Comparison of ENCODE assay signal across 12 cellular contexts in genomic region chr1:27117733-27118439, GRCh38. TPM values are rescaled to one million over a fixed set of nuclear protein-coding genes. Genes with fewer than 3 reads are reported as not detected.
DNase-seq lines count a peak whose midpoint lies in the region; ATAC-seq, FAIRE-seq and TF ChIP-seq lines count a peak whose summit lies in the region.
"Had no signal": no experiment of that assay in that cellular context is flagged by ENCODE, and none has a peak within 500 bp of the region (broad histone marks: within the 10 kb centered on the region; RNA-seq: fewer than 3 reads in every experiment).

No MANE protein-coding gene starts in this region.

- H3K36me3 ChIP-seq in keratinocyte (ENCODE audit: control insufficient read depth in 2 of 2, extremely low read depth in 1 of 2, insufficient read depth in 2 of 2, low read length in 2 of 2) (peaks cover 4 to 19% of the 10 kb centered on the region in 2 experiments), smooth muscle cell (ENCODE audit: low read depth) (no peaks in the 10 kb centered on the region)
- H3K36me3 ChIP-seq in CD8-positive, alpha-beta T cell (ENCODE audit: insufficient read depth, low read length) = no peaks in the 10 kb centered on the region

- H3K9me1 ChIP-seq in keratinocyte (ENCODE audit: control insufficient read depth, extremely low read depth, insufficient read depth, low read length) = peaks cover 5% of the 10 kb centered on the region

- POLR2A ChIA-PET in MCF 10A (lab: Yijun Ruan, JAX) = interaction anchor here (0.7 to 1.8 kb wide), 7 partner anchors 21 to 535 kb away, joined by 3 to 7 read pairs (median 3); partner anchors contain the start of gene SLC9A1
- POLR2A ChIA-PET in CD8-positive, alpha-beta T cell (lab: Charles Lee) = no interaction called here

- no TSS peak for BruUV-seq in MCF 10A (replicated peaks; lab: Mats Ljungman, UMichigan)

- CTCF ChIA-PET in MCF 10A (lab: Yijun Ruan, JAX) = interaction anchor here (0.5 to 1.2 kb wide), 6 partner anchors 9 to 489 kb away, joined by 3 to 7 read pairs (median 4); no protein-coding TSS in a partner anchor
- CTCF ChIA-PET in CD8-positive, alpha-beta T cell (lab: Charles Lee) = interaction anchor here (0.9 to 1.4 kb wide), 7 partner anchors 15 to 180 kb away, joined by 3 to 5 read pairs (median 4); no protein-coding TSS in a partner anchor

- H3K4me1 Mint-ChIP-seq in HFFc6 (ENCODE audit: low read depth) (peaks cover 75% of the 10 kb centered on the region), MCF 10A (ENCODE audit: insufficient read depth, unreplicated experiment) (peaks cover 44% of the 10 kb centered on the region)
- H3K4me1 Mint-ChIP-seq in stimulated activated effector memory CD8-positive, alpha-beta T cell treated with anti-CD3 and anti-CD28 coated beads, Interleukin-12 subunit alpha, Interleukin-12 subunit beta, amount 100 ng/mL, for 72 hours = peaks cover 23% of the 10 kb centered on the region
- peaks cover 45% of the 10 kb centered on the region for H3K4me1 Mint-ChIP-seq in CD8-positive, alpha-beta T cell (ENCODE audit: low read depth)

- H3K36me3 Mint-ChIP-seq in HFFc6 (ENCODE audit: low read depth) (peaks cover 21% of the 10 kb centered on the region), MCF 10A (ENCODE audit: insufficient read depth, unreplicated experiment) (no peaks in the 10 kb centered on the region)
- peaks cover 4% of the 10 kb centered on the region for H3K36me3 Mint-ChIP-seq in stimulated activated effector memory CD8-positive, alpha-beta T cell treated with anti-CD3 and anti-CD28 coated beads, Interleukin-12 subunit alpha, Interleukin-12 subunit beta, amount 100 ng/mL, for 72 hours
- H3K36me3 Mint-ChIP-seq in CD8-positive, alpha-beta T cell = peaks cover 5% of the 10 kb centered on the region

- H3K4me1 ChIP-seq in keratinocyte (ENCODE audit: control insufficient read depth, extremely low read depth, insufficient read depth, low read length) = peaks cover 38% of the 10 kb centered on the region
- H3K4me1 ChIP-seq in smooth muscle cell (ENCODE audit: low read depth) = peaks cover 29% of the 10 kb centered on the region
- peaks cover 31% of the 10 kb centered on the region for H3K4me1 ChIP-seq in CD8-positive, alpha-beta T cell (ENCODE audit: insufficient read depth, low read length)

- H3F3A ChIP-seq in smooth muscle cell (ENCODE audit: low read depth) = peaks cover 31% of the 10 kb centered on the region

- H4K20me1 ChIP-seq in keratinocyte (ENCODE audit: control insufficient read depth, extremely low read depth, insufficient read depth, low read length) (peaks cover 14% of the 10 kb centered on the region), smooth muscle cell (ENCODE audit: low read depth) (no peaks in the 10 kb centered on the region)

- H3K79me2 ChIP-seq in keratinocyte (ENCODE audit: control insufficient read depth, insufficient read depth, low read length) (peaks cover 76% of the 10 kb centered on the region), smooth muscle cell (ENCODE audit: low read depth) (peaks cover 72% of the 10 kb centered on the region)

- no peak for ATAC-seq in stimulated activated effector memory CD8-positive, alpha-beta T cell treated with anti-CD3 and anti-CD28 coated beads, Interleukin-12 subunit alpha, Interleukin-12 subunit beta, amount 100 ng/mL, for 72 hours
- ATAC-seq in CD8-positive, alpha-beta T cell = no peak
- no peak for ATAC-seq in HG02840 (IDR thresholded peaks at IDR 0.05; ENCODE audit: low FRiP score, unreplicated experiment)
- ATAC-seq: left colon had no signal

- H3K9ac ChIP-seq in keratinocyte (ENCODE audit: control insufficient read depth, extremely low read depth, insufficient read depth, low read length) (no peak overlapping the region), smooth muscle cell (ENCODE audit: low read depth) (peak overlapping the region; percentile 73)

- H3K4me3 Mint-ChIP-seq in HFFc6 = peak overlapping the region; percentile 62; the same call in 1 of the 2 replicates
- H3K4me3 Mint-ChIP-seq in MCF 10A (ENCODE audit: unreplicated experiment) = no peak overlapping the region
- no peak overlapping the region for H3K4me3 Mint-ChIP-seq in stimulated activated effector memory CD8-positive, alpha-beta T cell treated with anti-CD3 and anti-CD28 coated beads, Interleukin-12 subunit alpha, Interleukin-12 subunit beta, amount 100 ng/mL, for 72 hours
- H3K4me3 Mint-ChIP-seq in CD8-positive, alpha-beta T cell = no peak overlapping the region

- H3K27me3 Mint-ChIP-seq in HFFc6 (ENCODE audit: insufficient read depth) = no peaks in the 10 kb centered on the region
- H3K27me3 Mint-ChIP-seq in MCF 10A (ENCODE audit: insufficient read depth, unreplicated experiment) = no peaks in the 10 kb centered on the region
- no peaks in the 10 kb centered on the region for H3K27me3 Mint-ChIP-seq in CD8-positive, alpha-beta T cell (ENCODE audit: low read depth)

- intact Hi-C loops in MCF 10A (cut with micrococcal nuclease) = no loop called here
- intact Hi-C loops in CD8-positive, alpha-beta T cell (cut with DNase I, micrococcal nuclease) = no loop called here

- WGBS in smooth muscle cell (ENCODE audit: low lambda C conversion rate) = 64% methylated on average over 12 of the region's 12 CpGs

- dilution Hi-C loops in keratinocyte (cut with MboI; ENCODE audit: extremely low pct_ligation_motif_present, low sequenced_read_pairs) = no loop called here

- H3K27me3 ChIP-seq in keratinocyte (ENCODE audit: control insufficient read depth, extremely low read depth, insufficient read depth, low read length) = no peaks in the 10 kb centered on the region
- H3K27me3 ChIP-seq in smooth muscle cell (ENCODE audit: low read depth) = no peaks in the 10 kb centered on the region
- H3K27me3 ChIP-seq in CD8-positive, alpha-beta T cell (ENCODE audit: insufficient read depth, low read length) = no peaks in the 10 kb centered on the region

- peak overlapping the region; percentile 46 for H3K4me2 ChIP-seq in keratinocyte (ENCODE audit: control insufficient read depth, extremely low read depth, insufficient read depth, low read depth, low read length)
- peak overlapping the region; percentile 60 for H3K4me2 ChIP-seq in smooth muscle cell

- DNase-seq in HFFc6 = no peak
- peak; percentile 31 for DNase-seq in MCF 10A (ENCODE audit: unreplicated experiment)
- no peak for DNase-seq in keratinocyte (ENCODE audit: low read depth, low spot score)
- DNase-seq in smooth muscle cell (lab: John Stamatoyannopoulos, UW; ENCODE audit: unreplicated experiment) = no peak
- DNase-seq in stimulated activated effector memory CD8-positive, alpha-beta T cell treated with anti-CD3 and anti-CD28 coated beads, Interleukin-12 subunit alpha, Interleukin-12 subunit beta, amount 100 ng/mL, for 72 hours (ENCODE audit: low spot score in 2 of 2) = no peak
- no peak for DNase-seq in CD8-positive, alpha-beta T cell
- no peak for DNase-seq in putamen (ENCODE audit: low spot score)
- DNase-seq: activated T-cell treated with anti-CD3 and anti-CD28 coated beads, Interleukin-2, amount 50 U/mL, for 48 hours; left colon had no signal

- peak overlapping the region; percentile 26 for H3K27ac ChIP-seq in keratinocyte (ENCODE audit: control insufficient read depth, insufficient read depth, low read length)
- H3K27ac ChIP-seq in smooth muscle cell (ENCODE audit: low read depth) = peak overlapping the region; percentile 98
- H3K27ac ChIP-seq in CD8-positive, alpha-beta T cell (ENCODE audit: low read depth, low read length) = no peak overlapping the region

- H3K4me3 ChIP-seq in keratinocyte (ENCODE audit: control insufficient read depth in 2 of 3, extremely low read depth in 1 of 3, insufficient read depth in 2 of 3, low read depth in 1 of 3, low read length in 3 of 3) (no peak overlapping the region), smooth muscle cell (no peak overlapping the region)
- no peak overlapping the region for H3K4me3 ChIP-seq in CD8-positive, alpha-beta T cell (ENCODE audit: low read depth, low read length)

- H3K9me3 Mint-ChIP-seq in HFFc6 = no peaks in the 10 kb centered on the region
- no peaks in the 10 kb centered on the region for H3K9me3 Mint-ChIP-seq in MCF 10A (ENCODE audit: unreplicated experiment)
- no peaks in the 10 kb centered on the region for H3K9me3 Mint-ChIP-seq in stimulated activated effector memory CD8-positive, alpha-beta T cell treated with anti-CD3 and anti-CD28 coated beads, Interleukin-12 subunit alpha, Interleukin-12 subunit beta, amount 100 ng/mL, for 72 hours
- H3K9me3 Mint-ChIP-seq in CD8-positive, alpha-beta T cell = no peaks in the 10 kb centered on the region

- peak; percentile 83 for FAIRE-seq in keratinocyte (lab: Jason Lieb, UNC)
- FAIRE-seq: D721Med, TTC549 had no signal

- H3K27ac Mint-ChIP-seq in HFFc6 = peak overlapping the region; percentile 89
- no peak overlapping the region for H3K27ac Mint-ChIP-seq in MCF 10A (ENCODE audit: low read depth, unreplicated experiment)
- H3K27ac Mint-ChIP-seq in stimulated activated effector memory CD8-positive, alpha-beta T cell treated with anti-CD3 and anti-CD28 coated beads, Interleukin-12 subunit alpha, Interleukin-12 subunit beta, amount 100 ng/mL, for 72 hours = no peak overlapping the region
- H3K27ac Mint-ChIP-seq in CD8-positive, alpha-beta T cell = no peak overlapping the region

- no peaks in the 10 kb centered on the region for H3K9me3 ChIP-seq in keratinocyte (ENCODE audit: control insufficient read depth, low read depth, low read length)
- no peaks in the 10 kb centered on the region for H3K9me3 ChIP-seq in smooth muscle cell (replicated peaks; ENCODE audit: low read depth)
- H3K9me3 ChIP-seq in CD8-positive, alpha-beta T cell (ENCODE audit: low read length) = no peaks in the 10 kb centered on the region

- H2AFZ ChIP-seq in keratinocyte (ENCODE audit: control insufficient read depth, low read length) = no peak overlapping the region
- H2AFZ ChIP-seq in smooth muscle cell (ENCODE audit: low read depth) = no peak overlapping the region

- no peak for TF ChIP-seq CTCF in HFFc6 (IDR thresholded peaks at IDR 0.05)
- TF ChIP-seq CTCF in MCF 10A (IDR thresholded peaks at IDR 0.05; ENCODE audit: unreplicated experiment) = no peak
- TF ChIP-seq CTCF in keratinocyte (optimal IDR thresholded peaks at IDR 0.05 in 1 of 3, IDR thresholded peaks at IDR 0.05 in 1 of 3, conservative IDR thresholded peaks at IDR 0.05 in 1 of 3; ENCODE audit: extremely low read depth in 1 of 3, insufficient read depth in 2 of 3, low read length in 3 of 3) = no peak
- no peak for TF ChIP-seq CTCF in smooth muscle cell (IDR thresholded peaks at IDR 0.05; ENCODE audit: borderline replicate concordance, insufficient read depth, poor library complexity, severe bottlenecking)
- no peak for TF ChIP-seq CTCF in CD8-positive, alpha-beta T cell (IDR thresholded peaks at IDR 0.05)

RNA-seq across cellular contexts. Expression of gene SLC9A1, which starts 37.0 kb away (rescaled TPM):
- total RNA-seq in HFFc6 (2021; fragmentation: NEBNext Ultra II Directional; extraction: Animal tissue kit (Norgen Biotek cat#: 25700)) = 10 to 100 TPM; 37.1 to 51.0 (median 44.7) TPM
- total RNA-seq in MCF 10A (2022) = 70.5 and 88.8 TPM in 2 replicates
- 7.6 to 22.6 TPM (median 12.4 TPM) in 3 replicates for polyA plus RNA-seq in keratinocyte
- 16.5 TPM for polyA plus RNA-seq in keratinocyte (2011; ENCODE audit: low read depth)
- polyA plus RNA-seq in keratinocyte (2011; cell fraction: cytosol; rRNA removed) = 19.8 and 20.1 TPM in 2 replicates
- polyA plus RNA-seq in keratinocyte (2011; cell fraction: nucleus; rRNA removed) = 89.9 and 97.3 TPM in 2 replicates
- polyA plus RNA-seq in keratinocyte (2012; ENCODE audit: low replicate concordance) = 36.1 and 49.6 TPM in 2 replicates
- 16.1 to 161 TPM (median 35.4 TPM) in 3 replicates for polyA minus RNA-seq in keratinocyte
- 21.7 TPM for polyA minus RNA-seq in keratinocyte (2011; cell fraction: cytosol; rRNA and poly(A)+ RNA removed)
- polyA minus RNA-seq in keratinocyte (2011; cell fraction: nucleus; rRNA and poly(A)+ RNA removed) = 38.9 and 63.7 TPM in 2 replicates
- total RNA-seq in smooth muscle cell = 16.5 and 20.7 TPM in 2 replicates
- 37.4 and 59.5 TPM in 2 replicates for polyA plus RNA-seq in smooth muscle cell
- 10 to 100 TPM; 17.9 to 18.3 TPM for total RNA-seq in CD8-positive, alpha-beta T cell
